In the genomic region with DNA sequence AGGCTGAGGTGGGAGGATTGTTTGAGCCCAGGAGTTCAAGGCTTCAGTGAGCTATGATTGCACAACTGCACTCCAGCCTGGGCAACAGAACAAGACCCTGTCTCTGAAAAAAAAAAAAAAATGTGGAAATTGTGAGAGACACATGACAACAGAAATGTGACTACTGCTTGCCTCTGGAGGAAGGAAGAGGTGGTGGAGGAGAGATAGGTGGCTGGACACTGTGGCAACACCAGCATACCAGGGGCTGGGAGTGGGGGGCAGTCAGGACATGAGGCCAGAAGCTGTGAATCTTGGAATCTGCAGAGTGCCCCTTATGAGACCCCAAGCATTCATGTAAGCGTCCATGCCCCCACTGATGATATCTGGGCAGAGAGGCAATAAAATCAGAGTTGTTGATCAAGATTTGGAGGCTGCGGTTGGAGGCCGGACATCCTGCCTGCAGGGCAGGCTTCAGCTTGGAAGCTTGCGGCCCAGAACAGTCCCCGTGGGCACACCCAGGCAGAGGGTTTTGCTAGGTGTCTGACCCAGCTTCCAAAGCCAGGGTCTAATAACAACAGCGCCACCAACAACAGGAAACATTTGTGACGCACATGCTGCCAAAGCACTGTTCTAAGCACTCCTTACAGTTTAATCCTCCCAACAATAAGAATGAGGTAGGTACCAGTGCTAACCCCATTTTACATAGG, we compare ENCODE assay signal across 10 cellular contexts. TPM values are rescaled to one million over a fixed set of nuclear protein-coding genes. Genes with fewer than 3 reads are reported as not detected.
DNase-seq lines count a peak whose midpoint lies in the region; ATAC-seq and TF ChIP-seq lines count a peak whose summit lies in the region.
"Had no signal": no experiment of that assay in that cellular context is flagged by ENCODE, and none has a peak within 500 bp of the region (broad histone marks: within the 10 kb centered on the region; RNA-seq: fewer than 3 reads in every experiment).

No MANE protein-coding gene starts in this region.

- H3K4me3 ChIP-seq in SU-DHL-6 (ENCODE audit: insufficient read depth, low read length, poor library complexity, severe bottlenecking), result no peak overlapping the region
- H3K4me3 ChIP-seq in lower leg skin (ENCODE audit: low read depth, poor library complexity, severe bottlenecking), result no peak overlapping the region
- no peak overlapping the region for H3K4me3 ChIP-seq in testis
- H3K4me3 ChIP-seq: GM23248 had no signal

- intact Hi-C loops in lower leg skin (cut with DNase I; ENCODE audit: low total_unique reads) (no loop called here), testis (cut with DNase I; ENCODE audit: low total_unique reads) (no loop called here), Calu3 (cut with micrococcal nuclease; ENCODE audit: unreplicated experiment) (loop anchor here (10.0 kb wide), 1 partner anchor 147 kb away; no protein-coding TSS in a partner anchor)

- H3K79me2 ChIP-seq in SU-DHL-6 (ENCODE audit: insufficient read depth, low read length), result no peaks in the 10 kb centered on the region

- peak; percentile 91 for DNase-seq in activated effector memory CD4-positive, alpha-beta T cell treated with anti-CD3 and anti-CD28 coated beads, Interleukin-2, amount 50 U/mL, for 16 hours
- peak; percentile 62 to 90 for DNase-seq in lower leg skin (ENCODE audit: low spot score in 2 of 2)
- DNase-seq in testis, result peak; percentile 49
- no peak for DNase-seq in Calu3
- no peak for DNase-seq in COLO829 (ENCODE audit: low spot score)
- DNase-seq: GM23248, SK-N-SH had no signal

- ATAC-seq in GM19463 (IDR thresholded peaks at IDR 0.05; ENCODE audit: unreplicated experiment), result no peak
- ATAC-seq in GM18870 (IDR thresholded peaks at IDR 0.05; ENCODE audit: unreplicated experiment), result no peak

- no TSS peak for BruUV-seq in Calu3 (replicated peaks; lab: Mats Ljungman, UMichigan)

- peaks cover 15% of the 10 kb centered on the region for H3K4me1 ChIP-seq in testis

- H3K27me3 ChIP-seq in SU-DHL-6 (ENCODE audit: low read length), result no peaks in the 10 kb centered on the region
- no peaks in the 10 kb centered on the region for H3K27me3 ChIP-seq in testis

- CTCF ChIA-PET in Calu3 (lab: Charles Lee), result no interaction called here

- peaks cover 8% of the 10 kb centered on the region for H3K36me3 Mint-ChIP-seq in Calu3 (ENCODE audit: insufficient read depth, unreplicated experiment)

- no peaks in the 10 kb centered on the region for H3K36me3 ChIP-seq in SU-DHL-6 (ENCODE audit: low read length)
- no peaks in the 10 kb centered on the region for H3K36me3 ChIP-seq in testis (ENCODE audit: low read depth, missing control alignments)

- no peaks in the 10 kb centered on the region for H3K9me2 ChIP-seq in SU-DHL-6 (replicated peaks; ENCODE audit: insufficient read depth, low read length)
- H3K9me2 ChIP-seq: SK-N-SH had no signal

- H3K27ac Mint-ChIP-seq in Calu3 (ENCODE audit: unreplicated experiment), result no peak overlapping the region

- peak; percentile 19 for TF ChIP-seq CTCF in SU-DHL-6 (IDR thresholded peaks at IDR 0.05; ENCODE audit: insufficient read depth, low read length, poor library complexity, severe bottlenecking)
- TF ChIP-seq CTCF in lower leg skin (IDR thresholded peaks at IDR 0.05), result no peak
- no peak for TF ChIP-seq CTCF in testis (IDR thresholded peaks at IDR 0.05)
- no peak for TF ChIP-seq CTCF in Calu3 (IDR thresholded peaks at IDR 0.05; ENCODE audit: unreplicated experiment)

- H3K27ac ChIP-seq in SU-DHL-6 (ENCODE audit: low read depth, low read length) (peak overlapping the region; percentile 95), testis (peak overlapping the region in 1 of 2 donors; percentile 63)
- H3K27ac ChIP-seq: GM23248 had no signal

- 61 to 71% methylated on average over 7 of the region's 7 CpGs for whole genome bisulfite sequencing in lower leg skin, 2 donors
- WGBS in testis, 2 donors, result 74 to 85% methylated on average over 7 of the region's 7 CpGs

- peak overlapping the region; percentile 68 for H3K4me2 ChIP-seq in SU-DHL-6 (ENCODE audit: low read depth, low read length, poor library complexity, severe bottlenecking)
- H3K4me2 ChIP-seq: SK-N-SH had no signal

- H3K4me1 Mint-ChIP-seq in Calu3 (ENCODE audit: low read depth, unreplicated experiment), result peaks cover 22% of the 10 kb centered on the region

- H3F3A ChIP-seq in SU-DHL-6 (ENCODE audit: insufficient read depth), result peaks cover 73% of the 10 kb centered on the region

- TF ChIP-seq POLR2A in lower leg skin (IDR thresholded peaks at IDR 0.05) (no peak), testis (IDR thresholded peaks at IDR 0.05) (no peak)

- H3K9ac ChIP-seq in SU-DHL-6 (ENCODE audit: low read length), result peak overlapping the region; percentile 39
- H3K9ac ChIP-seq: GM23248, SK-N-SH had no signal

- H3K27me3 Mint-ChIP-seq in Calu3 (ENCODE audit: unreplicated experiment), result no peaks in the 10 kb centered on the region

- H2AFZ ChIP-seq in SU-DHL-6 (ENCODE audit: low read depth, low read length, severe bottlenecking), result peak overlapping the region; percentile 65
- H2AFZ ChIP-seq: GM23248 had no signal

- no peak overlapping the region for H3K4me3 Mint-ChIP-seq in Calu3 (ENCODE audit: low read depth, unreplicated experiment)

- no peaks in the 10 kb centered on the region for H3K9me3 Mint-ChIP-seq in Calu3 (ENCODE audit: low read depth, unreplicated experiment)

- H4K20me1 ChIP-seq in SU-DHL-6 (ENCODE audit: low read depth, low read length), result no peaks in the 10 kb centered on the region

- H3K9me3 ChIP-seq in SU-DHL-6 (ENCODE audit: insufficient read depth, low read length) (no peaks in the 10 kb centered on the region), testis (no peaks in the 10 kb centered on the region)
- H3K9me3 ChIP-seq: SK-N-SH had no signal

RNA-seq across cellular contexts. Expression of gene FAM187B, which starts 16.9 kb away (rescaled TPM):
- total RNA-seq in lower leg skin, result not detected
- total RNA-seq in testis, result 100 to 1,000 TPM in 1 of 2 donors, 10 to 100 TPM in 1; 18.4 to 105 TPM
- 79.2 TPM for polyA plus RNA-seq in testis (ENCODE audit: insufficient read depth, low read depth, low replicate concordance)
- not detected in 2 replicates for total RNA-seq in Calu3 (2022)
- total RNA-seq: GM23248 had no signal
- polyA plus RNA-seq: GM23248, SK-N-SH had no signal

RNA-seq across cellular contexts. Expression of gene LSR, which starts 37.1 kb away (rescaled TPM):
- total RNA-seq in lower leg skin (100 to 1,000 TPM in 1 of 4 donors, 10 to 100 TPM in 3; 79.0 to 115 (median 84.5) TPM), testis (100 to 1,000 TPM; 154 to 195 TPM), Calu3 (2022) (494 and 609 TPM in 2 replicates)
- polyA plus RNA-seq in testis (ENCODE audit: insufficient read depth, low read depth, low replicate concordance), result 85.7 TPM
- total RNA-seq: GM23248 had no signal

RNA-seq across cellular contexts. Expression of gene USF2, which starts 57.1 kb away (rescaled TPM):
- total RNA-seq in lower leg skin, result 100 to 1,000 TPM in 3 of 4 donors, 10 to 100 TPM in 1; 95.9 to 126 (median 120) TPM
- 100 to 1,000 TPM; 105 to 123 TPM for total RNA-seq in testis
- polyA plus RNA-seq in testis (ENCODE audit: insufficient read depth, low read depth, low replicate concordance), result 83.1 TPM
- 114 and 127 TPM in 2 replicates for total RNA-seq in Calu3 (2022)

RNA-seq across cellular contexts. Expression of gene FXYD5, which starts 57.2 kb away (rescaled TPM):
- total RNA-seq in lower leg skin (10 to 100 TPM; 41.4 to 59.8 (median 57.7) TPM), testis (10 to 100 TPM in 1 of 2 donors, 1 to 10 TPM in 1; 5.7 to 17.5 TPM), Calu3 (2022) (760 and 802 TPM in 2 replicates)
- 38.1 TPM for polyA plus RNA-seq in testis (ENCODE audit: insufficient read depth, low read depth, low replicate concordance)

Comparison
In these comparisons a context has a peak if more than half of its experiments do, and no peak if none do; other contexts are left out.
1. DNase-seq: peak in activated effector memory CD4-positive, alpha-beta T cell treated with anti-CD3 and anti-CD28 coated beads, Interleukin-2, amount 50 U/mL, for 16 hours (single experiment), lower leg skin (2 of 2) and testis (single experiment); none in Calu3 (single experiment) and COLO829 (single experiment).
2. RNA of gene FAM187B, which starts 16.9 kb away (total RNA-seq): 18.4 to 105 TPM in testis; not detected in Calu3 and not detected in lower leg skin; every median in the first group is over 10 times any median in the second.